ENCODE assay signal across 18 cellular contexts in genomic region chr3:156489462-156489911, GRCh38.
A peak's percentile ranks its signal among the peaks of the same experiment; 100 is the strongest.
DNase-seq lines count a peak whose midpoint lies in the region; ATAC-seq, FAIRE-seq and TF ChIP-seq lines count a peak whose summit lies in the region.
"Had no signal": no experiment of that assay in that cellular context is flagged by ENCODE, and none has a peak within 500 bp of the region (broad histone marks: within the 10 kb centered on the region; RNA-seq: fewer than 3 reads in every experiment).

No MANE protein-coding gene starts in this region.

- no peaks in the 10 kb centered on the region for H3K36me3 ChIP-seq in GM12878 (ENCODE audit: control insufficient read depth in 2 of 2, insufficient read depth in 2 of 2, low read length in 1 of 2)

- no peak overlapping the region for H3K4me3 Mint-ChIP-seq in activated CD8-positive, alpha-beta memory T cell treated with anti-CD3 and anti-CD28 coated beads, Interleukin-2, amount 10 ng/mL, durations not matched to agents 7 days and 5 days
- H3K4me3 Mint-ChIP-seq: activated B cell treated with CpG ODN at 0.5 μM for 24 hours, GM23338 had no signal

- no peaks in the 10 kb centered on the region for H3K9me3 Mint-ChIP-seq in activated CD8-positive, alpha-beta memory T cell treated with anti-CD3 and anti-CD28 coated beads, Interleukin-2, amount 10 ng/mL, durations not matched to agents 7 days and 5 days (ENCODE audit: low read depth)
- H3K9me3 Mint-ChIP-seq: activated B cell treated with CpG ODN at 0.5 μM for 24 hours, GM23338 had no signal

- no peak overlapping the region for H3K4me3 ChIP-seq in GM12878
- H3K4me3 ChIP-seq: GM23338, SK-N-MC had no signal

- H3K4me2 ChIP-seq in GM12878 (ENCODE audit: control insufficient read depth, insufficient read depth): peak overlapping the region; percentile 67
- H3K4me2 ChIP-seq: GM23338 had no signal

- SMC1A ChIA-PET in GM12878 (lab: Charles Lee; ENCODE audit: uncharacterized antibody, unreplicated experiment): interaction anchor here (1.2 to 1.7 kb wide), 4 partner anchors 13 to 28 kb away, joined by 3 to 9 read pairs (median 4); no protein-coding TSS in a partner anchor

- H4K20me1 ChIP-seq in GM12878 (ENCODE audit: control insufficient read depth, insufficient read depth): no peaks in the 10 kb centered on the region

- DNase-seq in EH (ENCODE audit: low read depth): peak; percentile 52
- peak; percentile 8 for DNase-seq in GM12878 (ENCODE audit: low read depth, low spot score)
- DNase-seq in left ventricle myocardium superior: no peak
- DNase-seq in activated CD8-positive, alpha-beta memory T cell treated with anti-CD3 and anti-CD28 coated beads, Interleukin-2, amount 10 ng/mL, durations not matched to agents 7 days and 5 days: no peak
- DNase-seq in left lobe of liver (ENCODE audit: low spot score): no peak
- no peak for DNase-seq in NCI-H2171 (lab: John Stamatoyannopoulos, UW)
- DNase-seq in effector CD8-positive, alpha-beta T cell (lab: John Stamatoyannopoulos, UW): no peak
- DNase-seq: activated B cell treated with CpG ODN at 0.5 μM for 24 hours; C1 segment of cervical spinal cord; NCI-H1105 treated with DMSO at 0.1 percent for 48 hours; NCI-H748 treated with DMSO at 0.1 percent for 48 hours; stimulated activated CD4-positive, alpha-beta T cell treated with anti-CD3 and anti-CD28 coated beads, Interleukin-4, amount 100 ng/mL, for 1 hour; stimulated activated naive CD4-positive, alpha-beta T cell treated with Interleukin-2 at 50 U/mL for 16 hours had no signal

- WGBS in GM12878 (ENCODE audit: insufficient coverage, insufficient replicate concordance, low lambda C conversion rate, missing lambda C conversion rate): 68% methylated on average over 1 of the region's 1 CpG

- H3K4me1 Mint-ChIP-seq in activated CD8-positive, alpha-beta memory T cell treated with anti-CD3 and anti-CD28 coated beads, Interleukin-2, amount 10 ng/mL, durations not matched to agents 7 days and 5 days: peaks cover 13% of the 10 kb centered on the region
- H3K4me1 Mint-ChIP-seq: GM23338 had no signal

- intact Hi-C loops in GM12878 (cut with micrococcal nuclease; ENCODE audit: unreplicated experiment): no loop called here
- intact Hi-C loops in left ventricle myocardium superior (cut with micrococcal nuclease): no loop called here

- no peaks in the 10 kb centered on the region for H3K27me3 ChIP-seq in GM12878 (replicated peaks in 1 of 2; ENCODE audit: control insufficient read depth in 2 of 2, insufficient read depth in 2 of 2, low read length in 1 of 2)

- TF ChIP-seq RAD21 in GM12878 (IDR thresholded peaks at IDR 0.05; ENCODE audit: insufficient read depth, low read depth, low read length): no peak

- TF ChIP-seq EP300 in GM12878 (IDR thresholded peaks at IDR 0.05; ENCODE audit: borderline replicate concordance in 1 of 2, control insufficient read depth in 1 of 2, low read depth in 2 of 2, low read length in 2 of 2): no peak

- H3K27me3 Mint-ChIP-seq in activated CD8-positive, alpha-beta memory T cell treated with anti-CD3 and anti-CD28 coated beads, Interleukin-2, amount 10 ng/mL, durations not matched to agents 7 days and 5 days: no peaks in the 10 kb centered on the region
- H3K27me3 Mint-ChIP-seq: progenitor cell of endocrine pancreas had no signal

- peaks cover 2% of the 10 kb centered on the region for H3K36me3 Mint-ChIP-seq in activated CD8-positive, alpha-beta memory T cell treated with anti-CD3 and anti-CD28 coated beads, Interleukin-2, amount 10 ng/mL, durations not matched to agents 7 days and 5 days

- 0 out of 2 replicates have a peak overlapping the region, but pooled peaks have one; percentile 8 for H3K27ac ChIP-seq in GM12878 (ENCODE audit: control insufficient read depth, insufficient read depth)
- H3K27ac ChIP-seq: SK-N-MC had no signal

- H2AFZ ChIP-seq in GM12878 (ENCODE audit: control insufficient read depth, low read depth, low read length): no peak overlapping the region; the same call in 1 of the 2 replicates
- H2AFZ ChIP-seq: GM23338 had no signal

- H3K4me1 ChIP-seq in GM12878 (ENCODE audit: control insufficient read depth, insufficient read depth, low read length): peaks cover 19% of the 10 kb centered on the region

- no peak for TF ChIP-seq CTCF in GM12878 (IDR thresholded peaks at IDR 0.05 in 2 of 3, conservative IDR thresholded peaks at IDR 0.05 in 1 of 3; ENCODE audit: control insufficient read depth in 2 of 3, extremely low read depth in 1 of 3, insufficient read depth in 1 of 3, low read depth in 3 of 3, low read length in 3 of 3)

- no peak overlapping the region for H3K9ac ChIP-seq in GM12878 (ENCODE audit: control insufficient read depth, insufficient read depth, low read length)

- POLR2A ChIA-PET in GM12878 (lab: Charles Lee): no interaction called here

- H3K9me3 ChIP-seq in GM12878 (replicated peaks; ENCODE audit: control insufficient read depth, insufficient read depth, low read length): no peaks in the 10 kb centered on the region

- peak; percentile 46 for ATAC-seq in GM21786 (IDR thresholded peaks at IDR 0.05; ENCODE audit: unreplicated experiment)
- ATAC-seq in GM12878: peak; percentile 29
- peak; percentile 74 for ATAC-seq in left ventricle myocardium superior
- no peak for ATAC-seq in activated CD8-positive, alpha-beta memory T cell treated with anti-CD3 and anti-CD28 coated beads, Interleukin-2, amount 10 ng/mL, durations not matched to agents 7 days and 5 days
- ATAC-seq in left lobe of liver: no peak
- ATAC-seq: GM23338 had no signal

- BruUV-seq in GM12878 (replicated peaks; lab: Mats Ljungman, UMichigan): no TSS peak

- in situ Hi-C loops in GM12878 (cut with MboI): no loop called here

- no peak for TF ChIP-seq POLR2A in GM12878 (IDR thresholded peaks at IDR 0.05; ENCODE audit: low read depth, low read length)

- CTCF ChIA-PET in GM12878 (lab: Yijun Ruan, JAX): interaction anchor here (0.5 to 1.1 kb wide), 2 partner anchors 8 to 15 kb away, joined by 4 to 5 read pairs; no protein-coding TSS in a partner anchor
- CTCF ChIA-PET in activated CD8-positive, alpha-beta memory T cell treated with anti-CD3 and anti-CD28 coated beads, Interleukin-2, amount 10 ng/mL, durations not matched to agents 7 days and 5 days (lab: Charles Lee): interaction anchor here (2.1 kb wide), 1 partner anchor 20 kb away, joined by 7 read pairs; no protein-coding TSS in a partner anchor

- RAD21 ChIA-PET in GM12878 (lab: Charles Lee; ENCODE audit: unreplicated experiment): interaction anchor here (1.2 kb wide), 1 partner anchor 35 kb away, joined by 4 read pairs; no protein-coding TSS in a partner anchor

- peak; percentile 49 for FAIRE-seq in GM12878 (lab: Jason Lieb, UNC)
- FAIRE-seq: HTR-8/SVneo had no signal

- no peaks in the 10 kb centered on the region for H3K79me2 ChIP-seq in GM12878 (ENCODE audit: control insufficient read depth, insufficient read depth, low read length)

- H3K27ac Mint-ChIP-seq in activated CD8-positive, alpha-beta memory T cell treated with anti-CD3 and anti-CD28 coated beads, Interleukin-2, amount 10 ng/mL, durations not matched to agents 7 days and 5 days: no peak overlapping the region
- H3K27ac Mint-ChIP-seq: activated B cell treated with CpG ODN at 0.5 μM for 24 hours, GM23338, progenitor cell of endocrine pancreas had no signal

TF ChIP-seq in GM12878, 131 proteins besides CTCF, POLR2A, EP300 and RAD21:
- TF ChIP-seq, protein P1, sequence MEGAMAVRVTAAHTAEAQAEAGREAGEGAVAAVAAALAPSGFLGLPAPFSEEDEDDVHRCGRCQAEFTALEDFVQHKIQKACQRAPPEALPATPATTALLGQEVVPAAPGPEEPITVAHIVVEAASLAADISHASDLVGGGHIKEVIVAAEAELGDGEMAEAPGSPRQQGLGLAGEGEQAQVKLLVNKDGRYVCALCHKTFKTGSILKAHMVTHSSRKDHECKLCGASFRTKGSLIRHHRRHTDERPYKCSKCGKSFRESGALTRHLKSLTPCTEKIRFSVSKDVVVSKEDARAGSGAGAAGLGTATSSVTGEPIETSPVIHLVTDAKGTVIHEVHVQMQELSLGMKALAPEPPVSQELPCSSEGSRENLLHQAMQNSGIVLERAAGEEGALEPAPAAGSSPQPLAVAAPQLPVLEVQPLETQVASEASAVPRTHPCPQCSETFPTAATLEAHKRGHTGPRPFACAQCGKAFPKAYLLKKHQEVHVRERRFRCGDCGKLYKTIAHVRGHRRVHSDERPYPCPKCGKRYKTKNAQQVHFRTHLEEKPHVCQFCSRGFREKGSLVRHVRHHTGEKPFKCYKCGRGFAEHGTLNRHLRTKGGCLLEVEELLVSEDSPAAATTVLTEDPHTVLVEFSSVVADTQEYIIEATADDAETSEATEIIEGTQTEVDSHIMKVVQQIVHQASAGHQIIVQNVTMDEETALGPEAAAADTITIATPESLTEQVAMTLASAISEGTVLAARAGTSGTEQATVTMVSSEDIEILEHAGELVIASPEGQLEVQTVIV (IDR thresholded peaks at IDR 0.05; ENCODE audit: borderline replicate concordance, partially characterized antibody): no peak
- no peak for TF ChIP-seq ZSCAN29 (IDR thresholded peaks at IDR 0.05)

Comparison
In these comparisons a context has a peak if more than half of its experiments do, and no peak if none do; other contexts are left out.
1. DNase-seq: peak in EH (single experiment) and GM12878 (single experiment); none in left ventricle myocardium superior (single experiment), activated CD8-positive, alpha-beta memory T cell treated with anti-CD3 and anti-CD28 coated beads, Interleukin-2, amount 10 ng/mL, durations not matched to agents 7 days and 5 days (single experiment), left lobe of liver (single experiment), NCI-H2171 (single experiment) and effector CD8-positive, alpha-beta T cell (single experiment).
2. ATAC-seq: peak in GM21786 (single experiment), GM12878 (single experiment) and left ventricle myocardium superior (single experiment); none in activated CD8-positive, alpha-beta memory T cell treated with anti-CD3 and anti-CD28 coated beads, Interleukin-2, amount 10 ng/mL, durations not matched to agents 7 days and 5 days (single experiment) and left lobe of liver (single experiment).